Comparison of ENCODE assay signal across 8 cellular contexts in the genomic region with DNA sequence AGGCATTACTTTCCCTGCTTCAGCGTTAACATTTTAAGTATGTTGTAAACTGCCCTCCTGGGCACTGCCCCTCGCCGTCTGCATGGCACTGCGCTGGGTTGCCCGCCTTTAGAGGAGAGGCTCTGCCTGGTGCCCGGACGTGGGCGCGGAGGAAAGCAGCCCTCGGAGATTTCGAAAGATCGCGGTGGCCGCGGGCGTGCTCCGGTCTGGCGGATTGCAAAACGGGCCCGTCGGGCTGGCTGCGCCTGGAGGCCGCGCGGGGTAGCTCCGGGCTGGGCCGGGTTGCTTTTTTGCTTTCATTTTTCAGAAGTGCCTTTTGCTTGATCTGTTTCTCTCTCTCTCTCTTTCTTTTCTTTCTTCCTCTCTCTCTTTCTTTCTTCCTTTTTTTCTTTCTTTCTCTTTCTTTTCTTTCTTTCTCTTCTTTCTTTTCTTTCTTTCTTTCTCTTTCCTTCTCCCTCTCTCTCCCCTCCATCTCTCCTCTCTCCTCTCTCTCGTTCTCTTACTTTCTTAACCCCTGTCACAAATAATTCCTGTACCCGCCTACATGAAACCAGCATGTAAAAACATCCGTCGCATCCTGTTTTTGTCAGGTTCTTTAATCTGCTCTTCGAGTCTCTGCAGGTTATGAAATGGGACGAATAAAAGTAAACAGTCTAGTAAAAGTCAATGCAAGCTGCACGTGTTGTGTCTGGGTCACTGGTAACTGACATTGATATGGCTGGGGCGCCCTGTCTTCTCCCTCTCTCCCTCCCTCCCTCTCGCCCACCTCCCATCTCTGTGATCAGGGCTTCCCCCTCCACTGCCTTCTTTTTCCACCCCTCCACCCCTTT. TPM values are rescaled to one million over a fixed set of nuclear protein-coding genes. Genes with fewer than 3 reads are reported as not detected.
DNase-seq lines count a peak whose midpoint lies in the region; ATAC-seq lines count a peak whose summit lies in the region.

No MANE protein-coding gene starts in this region.

- H3K9me3 Mint-ChIP-seq in CD8-positive, alpha-beta memory T cell: no peaks in the 10 kb centered on the region
- no peaks in the 10 kb centered on the region for H3K9me3 Mint-ChIP-seq in activated naive CD8-positive, alpha-beta T cell treated with anti-CD3 and anti-CD28 coated beads, Interleukin-2, amount 50 U/mL, for 24 hours

- H3K36me3 Mint-ChIP-seq in CD8-positive, alpha-beta memory T cell: peaks cover 0 to 2% (median 0%) of the 10 kb centered on the region in 3 donors
- no peaks in the 10 kb centered on the region for H3K36me3 Mint-ChIP-seq in activated naive CD8-positive, alpha-beta T cell treated with anti-CD3 and anti-CD28 coated beads, Interleukin-2, amount 50 U/mL, for 24 hours (ENCODE audit: low read depth)

- CTCF ChIA-PET in CD8-positive, alpha-beta memory T cell (lab: Charles Lee): interaction anchor here (1.3 kb wide), 1 partner anchor 12 kb away, joined by 5 read pairs; no protein-coding TSS in a partner anchor

- H3K27me3 ChIP-seq in CD8-positive, alpha-beta memory T cell (ENCODE audit: insufficient read depth, low read length, poor library complexity, severe bottlenecking): peaks cover 23% of the 10 kb centered on the region
- no peaks in the 10 kb centered on the region for H3K27me3 ChIP-seq in right cardiac atrium (ENCODE audit: control insufficient read depth, insufficient read depth)

- ATAC-seq in GM19372 (IDR thresholded peaks at IDR 0.05; ENCODE audit: low read depth, unreplicated experiment) (peak; percentile 61), HG03442 (IDR thresholded peaks at IDR 0.05; ENCODE audit: unreplicated experiment) (peak; percentile 49), right cardiac atrium (peak; percentile 81 to 87)
- ATAC-seq in activated naive CD8-positive, alpha-beta T cell treated with anti-CD3 and anti-CD28 coated beads, Interleukin-2, amount 50 U/mL, for 24 hours: peak; percentile 59

- peak overlapping the region; percentile 63 for H3K4me3 ChIP-seq in CD8-positive, alpha-beta memory T cell (ENCODE audit: low read length)
- H3K4me3 ChIP-seq in right cardiac atrium (ENCODE audit: low read length): peak overlapping the region; percentile 91

- DNase-seq in CD8-positive, alpha-beta memory T cell: peak in 4 of 5 donors; percentile 30 to 67 (median 52)
- DNase-seq in SIG-M5 treated with dmso at 0.1 percent for 504 hours (lab: John Stamatoyannopoulos, UW; ENCODE audit: unreplicated experiment) (peak; percentile 82), right cardiac atrium (peak; percentile 81 to 92 (median 91)), retina (peak; percentile 74), NCI-H1930 (lab: John Stamatoyannopoulos, UW) (no peak)
- peak; percentile 69 for DNase-seq in activated naive CD8-positive, alpha-beta T cell treated with anti-CD3 and anti-CD28 coated beads, Interleukin-2, amount 50 U/mL, for 24 hours

- H3K4me1 ChIP-seq in CD8-positive, alpha-beta memory T cell (ENCODE audit: insufficient read depth, low read length): peaks cover 22% of the 10 kb centered on the region
- H3K4me1 ChIP-seq in right cardiac atrium (ENCODE audit: control insufficient read depth, insufficient read depth, low read length): no peaks in the 10 kb centered on the region

- WGBS in right cardiac atrium: under 1% methylated on average over 36 of the region's 36 CpGs

- intact Hi-C loops in right cardiac atrium (cut with DNase I): loop anchor here in 1 of 4 donors (5.0 kb wide), 2 partner anchors 730 to 745 kb away; no protein-coding TSS in a partner anchor

- peaks cover 38 to 52% (median 49%) of the 10 kb centered on the region in 3 donors for H3K4me1 Mint-ChIP-seq in CD8-positive, alpha-beta memory T cell
- H3K4me1 Mint-ChIP-seq in activated naive CD8-positive, alpha-beta T cell treated with anti-CD3 and anti-CD28 coated beads, Interleukin-2, amount 50 U/mL, for 24 hours: peaks cover 27% of the 10 kb centered on the region

- POLR2A ChIA-PET in CD8-positive, alpha-beta memory T cell (lab: Charles Lee): no interaction called here

- peaks cover 16 to 55% of the 10 kb centered on the region in 2 donors for H3K27me3 Mint-ChIP-seq in CD8-positive, alpha-beta memory T cell
- peaks cover 63% of the 10 kb centered on the region for H3K27me3 Mint-ChIP-seq in activated naive CD8-positive, alpha-beta T cell treated with anti-CD3 and anti-CD28 coated beads, Interleukin-2, amount 50 U/mL, for 24 hours

- H3K4me3 Mint-ChIP-seq in CD8-positive, alpha-beta memory T cell: peak overlapping the region; percentile 85 to 96 (median 88)
- peak overlapping the region; percentile 91 for H3K4me3 Mint-ChIP-seq in activated naive CD8-positive, alpha-beta T cell treated with anti-CD3 and anti-CD28 coated beads, Interleukin-2, amount 50 U/mL, for 24 hours

- H3K9me3 ChIP-seq in CD8-positive, alpha-beta memory T cell (ENCODE audit: low read length): no peaks in the 10 kb centered on the region
- no peaks in the 10 kb centered on the region for H3K9me3 ChIP-seq in right cardiac atrium (ENCODE audit: control insufficient read depth, low read length)

- H3K36me3 ChIP-seq in CD8-positive, alpha-beta memory T cell (ENCODE audit: insufficient read depth, low read length): no peaks in the 10 kb centered on the region

- no peak overlapping the region for H3K27ac ChIP-seq in CD8-positive, alpha-beta memory T cell (ENCODE audit: low read depth, low read length)
- H3K27ac ChIP-seq in right cardiac atrium (ENCODE audit: low read length): no peak overlapping the region

- H3K27ac Mint-ChIP-seq in CD8-positive, alpha-beta memory T cell: peak overlapping the region; percentile 19 to 91 (median 60)
- H3K27ac Mint-ChIP-seq in activated naive CD8-positive, alpha-beta T cell treated with anti-CD3 and anti-CD28 coated beads, Interleukin-2, amount 50 U/mL, for 24 hours: peak overlapping the region; percentile 72

RNA-seq across cellular contexts. Expression of gene FST, which starts 1.7 kb away (rescaled TPM):
- total RNA-seq in CD8-positive, alpha-beta memory T cell: under 1 TPM in 1 of 2 experiments, not detected in 1; 0.13 TPM
- not detected for polyA plus RNA-seq in CD8-positive, alpha-beta memory T cell
- total RNA-seq in right cardiac atrium: 1 to 10 TPM; 2.3 to 7.1 (median 3.8) TPM
- 3.2 TPM for polyA plus RNA-seq in right cardiac atrium

Comparison
In these comparisons a context has a peak if more than half of its experiments do, and no peak if none do; other contexts are left out.
1. DNase-seq: peak in CD8-positive, alpha-beta memory T cell (4 of 5), SIG-M5 treated with dmso at 0.1 percent for 504 hours (single experiment), activated naive CD8-positive, alpha-beta T cell treated with anti-CD3 and anti-CD28 coated beads, Interleukin-2, amount 50 U/mL, for 24 hours (single experiment), right cardiac atrium (3 of 3) and retina (single experiment); none in NCI-H1930 (0 of 2).
2. Peak in every context shown above with its lines, with median percentiles within 50 percentile points of each other: ATAC-seq.